In the genomic region with DNA sequence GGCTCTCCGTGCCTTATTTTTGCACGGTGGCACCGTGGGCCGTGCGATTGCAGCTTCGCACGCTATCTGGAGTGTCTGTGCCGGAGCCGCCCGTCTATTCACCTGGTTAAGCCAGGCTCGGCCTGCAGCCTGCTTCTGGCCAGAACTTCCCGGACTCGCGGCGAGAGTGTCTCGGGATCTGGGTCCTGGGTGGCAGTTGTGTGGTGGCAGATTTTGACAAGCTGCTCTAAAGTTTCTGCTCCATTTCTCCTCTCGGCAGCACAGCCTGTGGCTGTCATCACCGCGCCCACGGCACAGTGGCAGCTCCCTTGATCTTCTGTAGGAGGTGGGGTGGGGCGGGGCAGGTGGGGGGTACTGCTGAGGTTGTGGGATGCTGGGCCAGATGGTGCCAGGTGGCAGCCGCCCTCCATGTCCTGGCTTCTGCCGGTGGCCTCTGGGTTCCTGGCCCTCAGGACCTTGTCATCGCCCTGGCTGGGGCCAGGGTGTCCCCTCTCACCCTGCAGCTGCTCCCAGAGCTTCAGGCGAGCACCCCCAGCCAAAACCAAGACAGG, we compare ENCODE assay signal across 1 cellular context.
TF ChIP-seq lines count a peak whose summit lies in the region.

No MANE protein-coding gene starts in this region.

TF ChIP-seq in IMR-90, 13 proteins besides CTCF, POLR2A, EP300 and RAD21 (continued from another document):
- TF ChIP-seq RFX5 (IDR thresholded peaks at IDR 0.05; ENCODE audit: low read depth, low read length) (no peak), MAFK (IDR thresholded peaks at IDR 0.05; ENCODE audit: low read depth, low read length) (no peak), SMC3 (IDR thresholded peaks at IDR 0.05; ENCODE audit: low read depth, low read length) (no peak), FOS (IDR thresholded peaks at IDR 0.05; ENCODE audit: low read depth, low read length) (no peak), NFE2L2 (IDR thresholded peaks at IDR 0.05; ENCODE audit: low read depth, low read length) (no peak), RCOR1 (IDR thresholded peaks at IDR 0.05; ENCODE audit: insufficient replicate concordance, low read length) (no peak)
- TF ChIP-seq, protein P1, sequence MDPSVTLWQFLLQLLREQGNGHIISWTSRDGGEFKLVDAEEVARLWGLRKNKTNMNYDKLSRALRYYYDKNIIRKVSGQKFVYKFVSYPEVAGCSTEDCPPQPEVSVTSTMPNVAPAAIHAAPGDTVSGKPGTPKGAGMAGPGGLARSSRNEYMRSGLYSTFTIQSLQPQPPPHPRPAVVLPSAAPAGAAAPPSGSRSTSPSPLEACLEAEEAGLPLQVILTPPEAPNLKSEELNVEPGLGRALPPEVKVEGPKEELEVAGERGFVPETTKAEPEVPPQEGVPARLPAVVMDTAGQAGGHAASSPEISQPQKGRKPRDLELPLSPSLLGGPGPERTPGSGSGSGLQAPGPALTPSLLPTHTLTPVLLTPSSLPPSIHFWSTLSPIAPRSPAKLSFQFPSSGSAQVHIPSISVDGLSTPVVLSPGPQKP (IDR thresholded peaks at IDR 0.05; ENCODE audit: borderline replicate concordance, low read depth, low read length) = no peak
